21 cellular contexts compared by ENCODE assay signal in the genomic region with DNA sequence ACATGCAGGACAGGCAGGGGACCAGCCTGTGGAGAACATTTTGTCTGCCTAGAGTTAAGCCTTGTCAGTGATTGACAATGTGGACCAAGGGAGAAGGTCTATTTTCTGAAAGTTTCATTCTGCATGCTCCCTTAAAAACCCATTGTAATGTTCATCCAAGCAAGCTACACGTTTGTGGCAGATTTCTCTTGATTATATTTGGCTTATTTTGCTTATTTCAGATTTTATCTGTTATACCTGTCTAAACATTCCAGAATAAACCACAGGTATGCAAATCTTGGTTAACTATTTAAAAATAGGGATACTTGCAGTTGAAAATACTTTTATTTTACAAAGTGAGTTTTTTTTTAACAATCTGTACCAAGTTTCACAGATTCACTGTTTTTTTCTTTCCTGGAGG.
A peak's percentile ranks its signal among the peaks of the same experiment; 100 is the strongest.
DNase-seq lines count a peak whose midpoint lies in the region; ATAC-seq, FAIRE-seq and TF ChIP-seq lines count a peak whose summit lies in the region.
"Had no signal": no experiment of that assay in that cellular context is flagged by ENCODE, and none has a peak within 500 bp of the region (broad histone marks: within the 10 kb centered on the region; RNA-seq: fewer than 3 reads in every experiment).

No MANE protein-coding gene starts in this region.

- H3K79me2 ChIP-seq in keratinocyte (ENCODE audit: control insufficient read depth, insufficient read depth, low read length), result no peaks in the 10 kb centered on the region

- no peaks in the 10 kb centered on the region for H3K36me3 Mint-ChIP-seq in MCF 10A (ENCODE audit: insufficient read depth, unreplicated experiment)
- no peaks in the 10 kb centered on the region for H3K36me3 Mint-ChIP-seq in activated CD8-positive, alpha-beta T cell treated with anti-CD3 and anti-CD28 coated beads for 36 hours (ENCODE audit: low read depth)
- H3K36me3 Mint-ChIP-seq: CD4-positive, CD25-positive, alpha-beta regulatory T cell had no signal

- peaks cover 4% of the 10 kb centered on the region for H3K9me3 ChIP-seq in keratinocyte (ENCODE audit: control insufficient read depth, low read depth, low read length)
- H3K9me3 ChIP-seq: SK-N-SH had no signal

- no peak overlapping the region for H2AFZ ChIP-seq in keratinocyte (ENCODE audit: control insufficient read depth, low read length)
- H2AFZ ChIP-seq: GM23338 had no signal

- H3K27ac Mint-ChIP-seq in MCF 10A (ENCODE audit: low read depth, unreplicated experiment), result peak overlapping the region; percentile 88
- no peak overlapping the region for H3K27ac Mint-ChIP-seq in activated CD8-positive, alpha-beta T cell treated with anti-CD3 and anti-CD28 coated beads for 36 hours
- H3K27ac Mint-ChIP-seq: CD4-positive, CD25-positive, alpha-beta regulatory T cell; GM23338 had no signal

- H3K4me2 ChIP-seq in keratinocyte (ENCODE audit: control insufficient read depth, extremely low read depth, insufficient read depth, low read depth, low read length), result peak overlapping the region; percentile 61
- H3K4me2 ChIP-seq: GM23338, SK-N-SH had no signal

- dilution Hi-C loops in keratinocyte (cut with MboI; ENCODE audit: extremely low pct_ligation_motif_present, low sequenced_read_pairs), result no loop called here

- H3K9me1 ChIP-seq in keratinocyte (ENCODE audit: control insufficient read depth, extremely low read depth, insufficient read depth, low read length), result no peaks in the 10 kb centered on the region

- peaks cover 56% of the 10 kb centered on the region for H3K4me1 Mint-ChIP-seq in MCF 10A (ENCODE audit: insufficient read depth, unreplicated experiment)
- H3K4me1 Mint-ChIP-seq in activated CD8-positive, alpha-beta T cell treated with anti-CD3 and anti-CD28 coated beads for 36 hours (ENCODE audit: low read depth), result no peaks in the 10 kb centered on the region
- H3K4me1 Mint-ChIP-seq: CD4-positive, CD25-positive, alpha-beta regulatory T cell had no signal

- H3K9me3 Mint-ChIP-seq in MCF 10A (ENCODE audit: unreplicated experiment), result no peaks in the 10 kb centered on the region
- peaks cover 7% of the 10 kb centered on the region for H3K9me3 Mint-ChIP-seq in activated CD8-positive, alpha-beta T cell treated with anti-CD3 and anti-CD28 coated beads for 36 hours

- ATAC-seq in activated CD8-positive, alpha-beta T cell treated with anti-CD3 and anti-CD28 coated beads for 36 hours, result no peak
- ATAC-seq: GM12878, GM23338 had no signal

- peak; percentile 51 for FAIRE-seq in keratinocyte (lab: Jason Lieb, UNC)
- FAIRE-seq: GM12878 had no signal

- CTCF ChIA-PET in MCF 10A (lab: Yijun Ruan, JAX), result interaction anchor here (0.9 to 1.8 kb wide), 2 partner anchors 11 to 90 kb away, joined by 3 to 4 read pairs; no protein-coding TSS in a partner anchor
- CTCF ChIA-PET in activated CD8-positive, alpha-beta T cell treated with anti-CD3 and anti-CD28 coated beads for 36 hours (lab: Charles Lee), result no interaction called here

- no peak overlapping the region for H3K9ac ChIP-seq in keratinocyte (ENCODE audit: control insufficient read depth, extremely low read depth, insufficient read depth, low read length)
- H3K9ac ChIP-seq: SK-N-SH had no signal

- H3K27me3 Mint-ChIP-seq in MCF 10A (ENCODE audit: insufficient read depth, unreplicated experiment), result no peaks in the 10 kb centered on the region
- no peaks in the 10 kb centered on the region for H3K27me3 Mint-ChIP-seq in activated CD8-positive, alpha-beta T cell treated with anti-CD3 and anti-CD28 coated beads for 36 hours

- DNase-seq in NCI-H526 treated with DMSO at 0.1 percent for 48 hours (lab: John Stamatoyannopoulos, UW), result peak; percentile 20
- DNase-seq in MCF 10A (ENCODE audit: unreplicated experiment), result no peak
- DNase-seq in keratinocyte (ENCODE audit: low read depth, low spot score), result no peak
- no peak for DNase-seq in DMS79 (lab: John Stamatoyannopoulos, UW)
- DNase-seq in activated CD8-positive, alpha-beta T cell treated with anti-CD3 and anti-CD28 coated beads for 36 hours, result no peak
- DNase-seq in NCI-H1092 treated with DMSO at 0.1 percent for 48 hours (lab: John Stamatoyannopoulos, UW), result no peak
- DNase-seq in activated CD4-positive, alpha-beta T cell treated with anti-CD3 and anti-CD28 coated beads for 48 hours, result no peak
- DNase-seq: CD4-positive, CD25-positive, alpha-beta regulatory T cell; DND-41; HCEC 1CT; Karpas-422; MM.1S; NCI-H1048; NCI-H1436; NCI-H187 treated with DMSO at 0.1 percent for 48 hours; NCI-H226; NCI-H510A treated with DMSO at 0.1 percent for 48 hours; SHP77 treated with DMSO at 0.1 percent for 48 hours; SK-N-SH had no signal

- TF ChIP-seq CTCF in MCF 10A (IDR thresholded peaks at IDR 0.05; ENCODE audit: unreplicated experiment), result no peak
- no peak for TF ChIP-seq CTCF in keratinocyte (optimal IDR thresholded peaks at IDR 0.05 in 1 of 3, IDR thresholded peaks at IDR 0.05 in 1 of 3, conservative IDR thresholded peaks at IDR 0.05 in 1 of 3; ENCODE audit: extremely low read depth in 1 of 3, insufficient read depth in 2 of 3, low read length in 3 of 3)
- no peak for TF ChIP-seq CTCF in activated CD8-positive, alpha-beta T cell treated with anti-CD3 and anti-CD28 coated beads for 36 hours (IDR thresholded peaks at IDR 0.05)

- POLR2A ChIA-PET in MCF 10A (lab: Yijun Ruan, JAX), result interaction anchor here (0.5 to 2.5 kb wide), 6 partner anchors 11 to 77 kb away, joined by 3 to 30 read pairs (median 4); a partner anchor contains a TSS
- POLR2A ChIA-PET in activated CD8-positive, alpha-beta T cell treated with anti-CD3 and anti-CD28 coated beads for 36 hours (lab: Charles Lee), result no interaction called here

- no peak overlapping the region for H3K4me3 ChIP-seq in keratinocyte (ENCODE audit: control insufficient read depth in 2 of 3, extremely low read depth in 1 of 3, insufficient read depth in 2 of 3, low read depth in 1 of 3, low read length in 3 of 3)
- H3K4me3 ChIP-seq: GM12878, GM23338 had no signal

- no TSS peak for BruUV-seq in MCF 10A (replicated peaks; lab: Mats Ljungman, UMichigan)

- peak overlapping the region; percentile 86 for H3K27ac ChIP-seq in keratinocyte (ENCODE audit: control insufficient read depth, insufficient read depth, low read length)

- H4K20me1 ChIP-seq in keratinocyte (ENCODE audit: control insufficient read depth, extremely low read depth, insufficient read depth, low read length), result no peaks in the 10 kb centered on the region

- no peaks in the 10 kb centered on the region for H3K27me3 ChIP-seq in keratinocyte (ENCODE audit: control insufficient read depth, extremely low read depth, insufficient read depth, low read length)

- H3K4me3 Mint-ChIP-seq in MCF 10A (ENCODE audit: unreplicated experiment), result no peak overlapping the region
- no peak overlapping the region for H3K4me3 Mint-ChIP-seq in activated CD8-positive, alpha-beta T cell treated with anti-CD3 and anti-CD28 coated beads for 36 hours
- H3K4me3 Mint-ChIP-seq: CD4-positive, CD25-positive, alpha-beta regulatory T cell; GM23338 had no signal

- no peaks in the 10 kb centered on the region for H3K36me3 ChIP-seq in keratinocyte (ENCODE audit: control insufficient read depth in 2 of 2, extremely low read depth in 1 of 2, insufficient read depth in 2 of 2, low read length in 2 of 2)

- intact Hi-C loops in MCF 10A (cut with micrococcal nuclease), result no loop called here
- intact Hi-C loops in activated CD8-positive, alpha-beta T cell treated with anti-CD3 and anti-CD28 coated beads for 36 hours (cut with micrococcal nuclease), result no loop called here

- H3K4me1 ChIP-seq in keratinocyte (ENCODE audit: control insufficient read depth, extremely low read depth, insufficient read depth, low read length), result peaks cover 73% of the 10 kb centered on the region
